In the genomic region with DNA sequence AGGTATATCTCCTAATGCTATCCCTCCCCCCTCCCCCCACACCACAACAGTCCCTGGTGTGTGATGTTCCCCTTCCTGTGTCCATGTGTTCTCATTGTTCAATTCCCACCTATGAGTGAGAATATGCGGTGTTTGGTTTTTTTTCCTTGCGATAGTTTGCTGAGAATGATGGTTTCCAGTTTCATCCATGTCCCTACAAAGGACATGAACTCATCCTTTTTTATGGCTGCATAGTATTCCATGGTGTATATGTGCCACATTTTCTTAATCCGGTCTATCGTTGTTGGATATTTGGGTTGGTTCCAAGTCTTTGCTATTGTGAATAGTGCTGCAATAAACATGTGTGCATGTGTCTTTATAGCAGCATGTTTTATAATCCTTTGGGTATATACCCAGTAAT, we compare ENCODE assay signal across 6 cellular contexts. TPM values are rescaled to one million over a fixed set of nuclear protein-coding genes. Genes with fewer than 3 reads are reported as not detected.
DNase-seq lines count a peak whose midpoint lies in the region; ATAC-seq, FAIRE-seq and TF ChIP-seq lines count a peak whose summit lies in the region.
"Not testable (repeated sequence)": the region's sequence is repeated elsewhere in the genome, so short reads cannot be mapped to it uniquely, and the experiment has no call there.
"Had no signal": no experiment of that assay in that cellular context is flagged by ENCODE, and none has a peak within 500 bp of the region (broad histone marks: within the 10 kb centered on the region; RNA-seq: fewer than 3 reads in every experiment).

No MANE protein-coding gene starts in this region.

- not testable (repeated sequence) for H2AFZ ChIP-seq in K562 (ENCODE audit: low read depth, low read length)

- DNase-seq in K562 (ENCODE audit: extremely low read depth in 1 of 4, low spot score in 3 of 4), result not testable (repeated sequence)

- not testable (repeated sequence) for H3K79me2 ChIP-seq in K562 (ENCODE audit: control insufficient read depth, insufficient read depth, low read length)

- not testable (repeated sequence) for TF ChIP-seq RAD21 in K562 (CRISPR knock-in tag; conservative IDR thresholded peaks at IDR 0.05 in 1 of 2, IDR thresholded peaks at IDR 0.05 in 1 of 2)

- BruUV-seq in K562 (replicated peaks; lab: Mats Ljungman, UMichigan), result not testable (repeated sequence)

- TF ChIP-seq POLR2A in K562 (conservative IDR thresholded peaks at IDR 0.05), result not testable (repeated sequence)

- not testable (repeated sequence) for TF ChIP-seq CTCF in HEK293 (tag by site-specific recombination; IDR thresholded peaks at IDR 0.05); K562 (IDR thresholded peaks at IDR 0.05 in 2 of 3, conservative IDR thresholded peaks at IDR 0.05 in 1 of 3; ENCODE audit: insufficient read depth in 2 of 3, low read depth in 1 of 3, low read length in 3 of 3)

- H3K9ac ChIP-seq in K562 (ENCODE audit: insufficient read depth in 1 of 2, low read depth in 2 of 2, low read length in 2 of 2), result not testable (repeated sequence)

- H3K27me3 ChIP-seq in K562 (ENCODE audit: control insufficient read depth in 2 of 2, insufficient read depth in 2 of 2, low read length in 2 of 2), result not testable (repeated sequence)

- in situ Hi-C loops in K562 (cut with MboI), result not testable (repeated sequence)

- FAIRE-seq in K562 (lab: Jason Lieb, UNC), result not testable (repeated sequence)

- H3K4me2 ChIP-seq in K562 (ENCODE audit: insufficient read depth, low read length), result not testable (repeated sequence)

- not testable (repeated sequence) for H4K20me1 ChIP-seq in K562 (replicated peaks; ENCODE audit: control insufficient read depth, insufficient read depth, low read length)

- not testable (repeated sequence) for H3K36me3 ChIP-seq in HEK293 (ENCODE audit: control insufficient read depth in 2 of 2, insufficient read depth in 1 of 2, low read length in 2 of 2); K562 (ENCODE audit: control insufficient read depth, insufficient read depth, low read length)

- intact Hi-C loops in K562 (cut with micrococcal nuclease), result not testable (repeated sequence)

- POLR2A ChIA-PET in HEK293 (lab: Yijun Ruan, JAX); K562 (lab: Yijun Ruan, JAX): not testable (repeated sequence)

- not testable (repeated sequence) for H3K9me3 ChIP-seq in HEK293 (ENCODE audit: control insufficient read depth, insufficient read depth, low read depth, low read length); K562 (replicated peaks; ENCODE audit: control insufficient read depth, insufficient read depth, low read depth, low read length)

- not testable (repeated sequence) for TF ChIP-seq EP300 in K562 (IDR thresholded peaks at IDR 0.05; ENCODE audit: low read length)

- H3K9me1 ChIP-seq in K562 (ENCODE audit: control insufficient read depth, insufficient read depth, low read length), result not testable (repeated sequence)

- H3K4me1 ChIP-seq in HEK293 (ENCODE audit: control insufficient read depth, insufficient read depth, low read length); K562 (replicated peaks in 1 of 2; ENCODE audit: control insufficient read depth in 2 of 2, insufficient read depth in 2 of 2, low read length in 2 of 2): not testable (repeated sequence)

- ATAC-seq in K562, result not testable (repeated sequence)

- CTCF ChIA-PET in HEK293 (lab: Yijun Ruan, JAX); K562 (lab: Yijun Ruan, JAX; ENCODE audit: low intra/inter-chr PET ratio): not testable (repeated sequence)

- not testable (repeated sequence) for H3K4me3 ChIP-seq in HEK293 (ENCODE audit: low read depth, low read length); K562

- WGBS in K562 (ENCODE audit: insufficient coverage, low coverage, missing lambda C conversion rate), result 15% methylated on average over 4 of the region's 4 CpGs

- H3K27ac ChIP-seq in HEK293 (ENCODE audit: extremely low read depth, low read depth, low read length); K562 (ENCODE audit: extremely low read depth, low read depth, low read length): not testable (repeated sequence)

TF ChIP-seq in HEK293, 187 proteins besides CTCF, POLR2A, EP300 and RAD21 (continues in another document):
- TF ChIP-seq, protein P1, sequence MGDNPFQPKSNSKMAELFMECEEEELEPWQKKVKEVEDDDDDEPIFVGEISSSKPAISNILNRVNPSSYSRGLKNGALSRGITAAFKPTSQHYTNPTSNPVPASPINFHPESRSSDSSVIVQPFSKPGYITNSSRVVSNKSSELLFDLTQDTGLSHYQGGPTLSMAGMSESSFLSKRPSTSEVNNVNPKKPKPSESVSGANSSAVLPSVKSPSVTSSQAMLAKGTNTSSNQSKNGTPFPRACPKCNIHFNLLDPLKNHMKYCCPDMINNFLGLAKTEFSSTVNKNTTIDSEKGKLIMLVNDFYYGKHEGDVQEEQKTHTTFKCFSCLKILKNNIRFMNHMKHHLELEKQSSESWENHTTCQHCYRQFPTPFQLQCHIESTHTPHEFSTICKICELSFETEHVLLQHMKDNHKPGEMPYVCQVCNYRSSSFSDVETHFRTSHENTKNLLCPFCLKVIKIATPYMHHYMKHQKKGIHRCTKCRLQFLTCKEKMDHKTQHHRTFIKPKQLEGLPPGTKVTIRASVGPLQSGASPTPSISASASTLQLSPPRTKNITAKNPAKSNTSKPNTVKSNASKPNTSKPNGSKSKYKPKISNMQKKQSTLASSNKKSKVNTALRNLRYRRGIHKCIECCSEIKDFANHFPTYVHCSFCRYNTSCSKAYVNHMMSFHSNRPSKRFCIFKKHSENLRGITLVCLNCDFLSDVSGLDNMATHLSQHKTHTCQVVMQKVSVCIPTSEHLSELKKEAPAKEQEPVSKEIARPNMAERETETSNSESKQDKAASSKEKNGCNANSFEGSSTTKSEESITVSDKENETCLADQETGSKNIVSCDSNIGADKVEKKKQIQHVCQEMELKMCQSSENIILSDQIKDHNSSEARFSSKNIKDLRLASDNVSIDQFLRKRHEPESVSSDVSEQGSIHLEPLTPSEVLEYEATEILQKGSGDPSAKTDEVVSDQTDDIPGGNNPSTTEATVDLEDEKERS (tag by site-specific recombination; IDR thresholded peaks at IDR 0.05), result peak; percentile 38; the same call in 1 of the 2 replicates

TF ChIP-seq in K562, 482 proteins besides CTCF, POLR2A, EP300 and RAD21:
- 0 out of 2 replicates have a peak, but pooled peaks have one; percentile 16 for TF ChIP-seq BCOR (IDR thresholded peaks at IDR 0.05)
TF ChIP-seq in K562: peak in this region for 1; not testable (repeated sequence) for 481.

RNA-seq across cellular contexts. Expression of gene RNF212, which starts 12.1 kb away (rescaled TPM):
- total RNA-seq in K562 (2011; cell fraction: chromatin; rRNA removed; ENCODE audit: low replicate concordance), result not detected in 2 replicates
- total RNA-seq in K562 (2011; cell fraction: nucleolus; rRNA removed), result not detected in 2 replicates
- total RNA-seq in K562 (2011; cell fraction: nucleoplasm; rRNA removed), result not detected in 2 replicates
- total RNA-seq in K562 (2014; rRNA removed) (not detected in 2 replicates), K562 (2014; rRNA removed; fragmentation: Illumina TruSeq; extraction: Trizol) (not detected in 2 replicates), K562 (2015; rRNA removed; fragmentation: Illumina TruSeq; extraction: Trizol) (not detected in 2 replicates), K562 (2021) (not detected in 2 replicates)
- polyA plus RNA-seq in K562 (2011; rRNA removed) (not detected in 2 replicates), K562 (2014; fragmentation: Illumina TruSeq; extraction: Trizol) (not detected in 2 replicates), K562 (2014; fragmentation: Nextera tagmentation; extraction: Ambion mirVana) (not detected), K562 (2014; rRNA removed) (0.04 TPM in 1 of 2 replicates, not detected in the other)
- polyA plus RNA-seq in K562 (2011; cell fraction: cytosol; rRNA removed), result not detected in 2 replicates
- polyA plus RNA-seq in K562 (2011; cell fraction: nucleus; rRNA removed), result not detected in 2 replicates
- not detected in 2 replicates for polyA plus RNA-seq in K562 (2012)
- polyA minus RNA-seq in K562 (2011; rRNA and poly(A)+ RNA removed), result not detected in 2 replicates
- polyA minus RNA-seq in K562 (2011; cell fraction: cytosol; rRNA and poly(A)+ RNA removed), result not detected in 2 replicates
- not detected in 2 replicates for polyA minus RNA-seq in K562 (2011; cell fraction: nucleus; rRNA and poly(A)+ RNA removed)
- total RNA-seq: A172, Caco-2, Calu3, Daoy had no signal

RNA-seq across cellular contexts. Expression of gene SPON2, which starts 46.9 kb away (rescaled TPM):
- 8.1 and 12.5 TPM in 2 replicates for total RNA-seq in K562 (2011; cell fraction: chromatin; rRNA removed; ENCODE audit: low replicate concordance)
- 8.2 and 12.8 TPM in 2 replicates for total RNA-seq in K562 (2011; cell fraction: nucleolus; rRNA removed)
- 7.3 and 9.4 TPM in 2 replicates for total RNA-seq in K562 (2011; cell fraction: nucleoplasm; rRNA removed)
- total RNA-seq in K562 (2014; rRNA removed) (0.65 and 1.1 TPM in 2 replicates), K562 (2014; rRNA removed; fragmentation: Illumina TruSeq; extraction: Trizol) (0.54 and 0.69 TPM in 2 replicates), K562 (2015; rRNA removed; fragmentation: Illumina TruSeq; extraction: Trizol) (0.57 and 0.83 TPM in 2 replicates), K562 (2021) (1.4 and 1.8 TPM in 2 replicates)
- polyA plus RNA-seq in K562 (2011; rRNA removed) (2.2 and 4.8 TPM in 2 replicates), K562 (2014; fragmentation: Illumina TruSeq; extraction: Trizol) (0.74 and 1.1 TPM in 2 replicates), K562 (2014; fragmentation: Nextera tagmentation; extraction: Ambion mirVana) (under 1 TPM; 0.21 to 0.27 TPM), K562 (2014; rRNA removed) (0.77 and 0.84 TPM in 2 replicates)
- 2.3 and 4.7 TPM in 2 replicates for polyA plus RNA-seq in K562 (2011; cell fraction: cytosol; rRNA removed)
- polyA plus RNA-seq in K562 (2011; cell fraction: nucleus; rRNA removed), result 4.1 and 5.8 TPM in 2 replicates
- polyA plus RNA-seq in K562 (2012), result 1.4 and 2.4 TPM in 2 replicates
- 0.60 and 0.87 TPM in 2 replicates for polyA minus RNA-seq in K562 (2011; rRNA and poly(A)+ RNA removed)
- 2.3 and 3.7 TPM in 2 replicates for polyA minus RNA-seq in K562 (2011; cell fraction: cytosol; rRNA and poly(A)+ RNA removed)
- 1.8 and 4.2 TPM in 2 replicates for polyA minus RNA-seq in K562 (2011; cell fraction: nucleus; rRNA and poly(A)+ RNA removed)
